1 cellular context compared by ENCODE assay signal in genomic region chr12:6662906-6663742, GRCh38.
A peak's percentile ranks its signal among the peaks of the same experiment; 100 is the strongest.
TF ChIP-seq lines count a peak whose summit lies in the region.

Gene ING4 (minus strand): TSS chr12:6663119. CDS start chr12:6663101, 18 bp downstream.

TF ChIP-seq in K562, 482 proteins besides CTCF, POLR2A, EP300 and RAD21 (continued from another document and continues in another):
- TF ChIP-seq CXXC5 (CRISPR knock-in tag; IDR thresholded peaks at IDR 0.05): peak; percentile 95
- TF ChIP-seq BHLHE40 (IDR thresholded peaks at IDR 0.05; ENCODE audit: low read length): no peak
- TF ChIP-seq ZNF143 (CRISPR knock-in tag; IDR thresholded peaks at IDR 0.05): no peak
- TF ChIP-seq ELF4 (CRISPR knock-in tag; IDR thresholded peaks at IDR 0.05): peak; percentile 45; the same call in 1 of the 2 replicates
- peak; percentile 78 for TF ChIP-seq ZNF584 (CRISPR knock-in tag; IDR thresholded peaks at IDR 0.05; ENCODE audit: low read depth)
- TF ChIP-seq SIN3A (IDR thresholded peaks at IDR 0.05; ENCODE audit: borderline replicate concordance in 2 of 2, control insufficient read depth in 1 of 2, low read depth in 2 of 2, low read length in 2 of 2): peak; percentile 48 to 89; a peak in 3 of 4 replicates
- TF ChIP-seq MTA2 (IDR thresholded peaks at IDR 0.05; ENCODE audit: low read depth): no peak
- TF ChIP-seq, protein P1, sequence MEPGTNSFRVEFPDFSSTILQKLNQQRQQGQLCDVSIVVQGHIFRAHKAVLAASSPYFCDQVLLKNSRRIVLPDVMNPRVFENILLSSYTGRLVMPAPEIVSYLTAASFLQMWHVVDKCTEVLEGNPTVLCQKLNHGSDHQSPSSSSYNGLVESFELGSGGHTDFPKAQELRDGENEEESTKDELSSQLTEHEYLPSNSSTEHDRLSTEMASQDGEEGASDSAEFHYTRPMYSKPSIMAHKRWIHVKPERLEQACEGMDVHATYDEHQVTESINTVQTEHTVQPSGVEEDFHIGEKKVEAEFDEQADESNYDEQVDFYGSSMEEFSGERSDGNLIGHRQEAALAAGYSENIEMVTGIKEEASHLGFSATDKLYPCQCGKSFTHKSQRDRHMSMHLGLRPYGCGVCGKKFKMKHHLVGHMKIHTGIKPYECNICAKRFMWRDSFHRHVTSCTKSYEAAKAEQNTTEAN (CRISPR knock-in tag; IDR thresholded peaks at IDR 0.05): no peak
- TF ChIP-seq MIER1 (IDR thresholded peaks at IDR 0.05; ENCODE audit: low read depth): no peak
- no peak for TF ChIP-seq AFF4 (CRISPR knock-in tag; IDR thresholded peaks at IDR 0.05)
- no peak for TF ChIP-seq ZNF57 (CRISPR knock-in tag; IDR thresholded peaks at IDR 0.05)
- TF ChIP-seq ARID4B (CRISPR knock-in tag; IDR thresholded peaks at IDR 0.05): peak; percentile 53; the same call in 1 of the 2 replicates
- TF ChIP-seq ZNF583 (CRISPR knock-in tag; IDR thresholded peaks at IDR 0.05): peak; percentile 38; the same call in 1 of the 2 replicates
- TF ChIP-seq DIDO1 (tag; IDR thresholded peaks at IDR 0.05; ENCODE audit: low read depth): peak; percentile 52; the same call in 1 of the 2 replicates
- peak; percentile 75 for TF ChIP-seq MBD2 (IDR thresholded peaks at IDR 0.05; ENCODE audit: borderline replicate concordance, low read depth)
- no peak for TF ChIP-seq MED1 (CRISPR knock-in tag; IDR thresholded peaks at IDR 0.05; ENCODE audit: borderline replicate concordance)
- TF ChIP-seq MECOM (CRISPR knock-in tag; IDR thresholded peaks at IDR 0.05): no peak
- TF ChIP-seq, protein P2, sequence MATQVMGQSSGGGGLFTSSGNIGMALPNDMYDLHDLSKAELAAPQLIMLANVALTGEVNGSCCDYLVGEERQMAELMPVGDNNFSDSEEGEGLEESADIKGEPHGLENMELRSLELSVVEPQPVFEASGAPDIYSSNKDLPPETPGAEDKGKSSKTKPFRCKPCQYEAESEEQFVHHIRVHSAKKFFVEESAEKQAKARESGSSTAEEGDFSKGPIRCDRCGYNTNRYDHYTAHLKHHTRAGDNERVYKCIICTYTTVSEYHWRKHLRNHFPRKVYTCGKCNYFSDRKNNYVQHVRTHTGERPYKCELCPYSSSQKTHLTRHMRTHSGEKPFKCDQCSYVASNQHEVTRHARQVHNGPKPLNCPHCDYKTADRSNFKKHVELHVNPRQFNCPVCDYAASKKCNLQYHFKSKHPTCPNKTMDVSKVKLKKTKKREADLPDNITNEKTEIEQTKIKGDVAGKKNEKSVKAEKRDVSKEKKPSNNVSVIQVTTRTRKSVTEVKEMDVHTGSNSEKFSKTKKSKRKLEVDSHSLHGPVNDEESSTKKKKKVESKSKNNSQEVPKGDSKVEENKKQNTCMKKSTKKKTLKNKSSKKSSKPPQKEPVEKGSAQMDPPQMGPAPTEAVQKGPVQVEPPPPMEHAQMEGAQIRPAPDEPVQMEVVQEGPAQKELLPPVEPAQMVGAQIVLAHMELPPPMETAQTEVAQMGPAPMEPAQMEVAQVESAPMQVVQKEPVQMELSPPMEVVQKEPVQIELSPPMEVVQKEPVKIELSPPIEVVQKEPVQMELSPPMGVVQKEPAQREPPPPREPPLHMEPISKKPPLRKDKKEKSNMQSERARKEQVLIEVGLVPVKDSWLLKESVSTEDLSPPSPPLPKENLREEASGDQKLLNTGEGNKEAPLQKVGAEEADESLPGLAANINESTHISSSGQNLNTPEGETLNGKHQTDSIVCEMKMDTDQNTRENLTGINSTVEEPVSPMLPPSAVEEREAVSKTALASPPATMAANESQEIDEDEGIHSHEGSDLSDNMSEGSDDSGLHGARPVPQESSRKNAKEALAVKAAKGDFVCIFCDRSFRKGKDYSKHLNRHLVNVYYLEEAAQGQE (CRISPR knock-in tag; IDR thresholded peaks at IDR 0.05; ENCODE audit: low read depth): no peak
- no peak for TF ChIP-seq ZC3H4 (CRISPR knock-in tag; IDR thresholded peaks at IDR 0.05; ENCODE audit: borderline replicate concordance)
- 0 out of 2 replicates have a peak, but pooled peaks have one; percentile 9 for TF ChIP-seq FOXM1 (IDR thresholded peaks at IDR 0.05; ENCODE audit: low read depth)
- no peak for TF ChIP-seq FOXM1 (CRISPR knock-in tag; IDR thresholded peaks at IDR 0.05; ENCODE audit: low read depth)
- TF ChIP-seq POLR2B (IDR thresholded peaks at IDR 0.05; ENCODE audit: low read depth, partially characterized antibody): peak; percentile 62
- no peak for TF ChIP-seq GTF2A2 (tag; IDR thresholded peaks at IDR 0.05)
- no peak for TF ChIP-seq SMC3 (conservative IDR thresholded peaks at IDR 0.05; ENCODE audit: insufficient read depth, low read depth, low read length)
- peak in 2 of 3 experiments; percentile 28 to 96; a peak in 3 of 6 replicates for TF ChIP-seq ZBTB11 (CRISPR knock-in tag; IDR thresholded peaks at IDR 0.05)
- TF ChIP-seq ZFX (CRISPR knock-in tag; IDR thresholded peaks at IDR 0.05): peak; percentile 60; the same call in 1 of the 2 replicates
- no peak for TF ChIP-seq COPS2 (conservative IDR thresholded peaks at IDR 0.05)
- TF ChIP-seq, protein P3, sequence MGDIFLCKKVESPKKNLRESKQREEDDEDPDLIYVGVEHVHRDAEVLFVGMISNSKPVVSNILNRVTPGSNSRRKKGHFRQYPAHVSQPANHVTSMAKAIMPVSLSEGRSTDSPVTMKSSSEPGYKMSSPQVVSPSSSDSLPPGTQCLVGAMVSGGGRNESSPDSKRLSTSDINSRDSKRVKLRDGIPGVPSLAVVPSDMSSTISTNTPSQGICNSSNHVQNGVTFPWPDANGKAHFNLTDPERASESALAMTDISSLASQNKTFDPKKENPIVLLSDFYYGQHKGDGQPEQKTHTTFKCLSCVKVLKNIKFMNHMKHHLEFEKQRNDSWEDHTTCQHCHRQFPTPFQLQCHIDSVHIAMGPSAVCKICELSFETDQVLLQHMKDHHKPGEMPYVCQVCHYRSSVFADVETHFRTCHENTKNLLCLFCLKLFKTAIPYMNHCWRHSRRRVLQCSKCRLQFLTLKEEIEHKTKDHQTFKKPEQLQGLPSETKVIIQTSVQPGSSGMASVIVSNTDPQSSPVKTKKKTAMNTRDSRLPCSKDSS (IDR thresholded peaks at IDR 0.05; ENCODE audit: low read depth, partially characterized antibody): no peak
- no peak for TF ChIP-seq ZNF324 (CRISPR knock-in tag; IDR thresholded peaks at IDR 0.05)
- TF ChIP-seq BMI1 (IDR thresholded peaks at IDR 0.05; ENCODE audit: low read length): no peak
- no peak for TF ChIP-seq SNIP1 (IDR thresholded peaks at IDR 0.05; ENCODE audit: low read depth)
- no peak for TF ChIP-seq HBP1 (CRISPR knock-in tag; IDR thresholded peaks at IDR 0.05)
- TF ChIP-seq CTBP1 (IDR thresholded peaks at IDR 0.05; ENCODE audit: borderline replicate concordance): no peak
- TF ChIP-seq HMBOX1 (IDR thresholded peaks at IDR 0.05): no peak
- TF ChIP-seq HOMEZ (CRISPR knock-in tag; IDR thresholded peaks at IDR 0.05): no peak
- no peak for TF ChIP-seq ZNF253 (CRISPR knock-in tag; conservative IDR thresholded peaks at IDR 0.05)
- TF ChIP-seq FOXJ3 (CRISPR knock-in tag; IDR thresholded peaks at IDR 0.05): no peak
- TF ChIP-seq XRCC5 (IDR thresholded peaks at IDR 0.05; ENCODE audit: low read depth, low read length): no peak
